ENCODE assay signal across 18 cellular contexts in the genomic region with DNA sequence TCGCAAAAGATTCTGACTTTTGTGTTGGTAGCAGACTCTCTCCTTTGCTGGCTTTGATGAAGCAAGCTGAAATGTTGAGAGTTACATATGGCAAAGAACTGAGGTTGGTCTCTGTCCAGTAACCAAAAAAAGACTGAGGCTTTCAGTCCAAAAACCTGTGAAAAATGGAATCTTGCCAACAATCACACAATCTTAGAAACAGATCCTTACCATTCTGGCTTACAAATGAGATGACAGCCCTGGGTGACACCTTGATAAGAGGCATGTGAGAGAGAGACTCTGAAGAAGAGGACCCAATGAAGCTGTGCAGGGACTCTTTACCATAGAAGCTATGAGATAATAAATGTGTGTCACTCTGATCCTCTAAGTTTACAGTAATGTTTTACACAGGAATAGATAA.
"Had no signal": no experiment of that assay in that cellular context is flagged by ENCODE, and none has a peak within 500 bp of the region (broad histone marks: within the 10 kb centered on the region; RNA-seq: fewer than 3 reads in every experiment).

No MANE protein-coding gene starts in this region.

- DNase-seq: effector CD4-positive, alpha-beta T cell; hypothalamus; immature natural killer cell; mesenchymal stem cell; mucosa of descending colon; naive B cell; pancreas; sigmoid colon; stimulated activated CD4-positive, alpha-beta T cell treated with anti-CD3 and anti-CD28 coated beads, Interleukin-2, amount 100 ng/mL, for 24 hours; stimulated activated CD4-positive, alpha-beta T cell treated with anti-CD3 and anti-CD28 coated beads, Interleukin-4, amount 100 ng/mL, for 24 hours; stimulated activated naive CD4-positive, alpha-beta T cell treated with Interleukin-2 at 50 U/mL for 16 hours; stomach; testis; tibial artery; upper lobe of left lung had no signal

- ATAC-seq: left lobe of liver; mucosa of descending colon; natural killer cell treated with Interleukin-12 subunit alpha and Interleukin-12 subunit beta and Interleukin-15 and Interleukin-18, amount 100 ng/mL, for 72 hours; pancreas; stimulated activated effector memory CD8-positive, alpha-beta T cell treated with anti-CD3 and anti-CD28 coated beads, Interleukin-12 subunit alpha, Interleukin-12 subunit beta, amount 100 ng/mL, for 72 hours had no signal
